1 cellular context compared by ENCODE assay signal in the genomic region with DNA sequence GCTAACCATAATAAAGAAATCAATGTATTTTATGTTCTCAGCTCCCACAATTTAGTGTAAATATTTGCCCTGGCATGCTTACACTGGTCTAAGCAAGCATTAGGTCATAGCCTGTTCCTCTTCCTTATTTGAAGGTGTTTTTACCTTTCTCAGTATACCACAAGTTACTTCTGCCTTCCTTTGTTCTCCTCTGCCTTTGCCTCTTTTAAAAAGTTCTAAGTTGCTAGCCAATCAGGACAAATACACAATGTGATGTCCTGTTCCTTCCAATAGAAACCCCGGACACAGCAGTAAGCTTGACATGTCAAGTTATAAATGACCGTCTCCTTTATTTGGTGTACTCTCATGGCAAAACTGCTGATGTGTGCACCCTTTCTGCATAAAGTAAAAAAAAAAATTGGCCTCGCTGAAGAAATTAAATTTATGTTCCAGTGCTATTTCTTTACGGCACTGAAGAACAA.
TF ChIP-seq lines count a peak whose summit lies in the region.

No MANE protein-coding gene starts in this region.

TF ChIP-seq in liver, 16 proteins besides CTCF, POLR2A, EP300 and RAD21 (continued from another document):
- TF ChIP-seq, protein P1, sequence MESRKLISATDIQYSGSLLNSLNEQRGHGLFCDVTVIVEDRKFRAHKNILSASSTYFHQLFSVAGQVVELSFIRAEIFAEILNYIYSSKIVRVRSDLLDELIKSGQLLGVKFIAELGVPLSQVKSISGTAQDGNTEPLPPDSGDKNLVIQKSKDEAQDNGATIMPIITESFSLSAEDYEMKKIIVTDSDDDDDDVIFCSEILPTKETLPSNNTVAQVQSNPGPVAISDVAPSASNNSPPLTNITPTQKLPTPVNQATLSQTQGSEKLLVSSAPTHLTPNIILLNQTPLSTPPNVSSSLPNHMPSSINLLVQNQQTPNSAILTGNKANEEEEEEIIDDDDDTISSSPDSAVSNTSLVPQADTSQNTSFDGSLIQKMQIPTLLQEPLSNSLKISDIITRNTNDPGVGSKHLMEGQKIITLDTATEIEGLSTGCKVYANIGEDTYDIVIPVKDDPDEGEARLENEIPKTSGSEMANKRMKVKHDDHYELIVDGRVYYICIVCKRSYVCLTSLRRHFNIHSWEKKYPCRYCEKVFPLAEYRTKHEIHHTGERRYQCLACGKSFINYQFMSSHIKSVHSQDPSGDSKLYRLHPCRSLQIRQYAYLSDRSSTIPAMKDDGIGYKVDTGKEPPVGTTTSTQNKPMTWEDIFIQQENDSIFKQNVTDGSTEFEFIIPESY (IDR thresholded peaks at IDR 0.05): no peak
- TF ChIP-seq, protein P2, sequence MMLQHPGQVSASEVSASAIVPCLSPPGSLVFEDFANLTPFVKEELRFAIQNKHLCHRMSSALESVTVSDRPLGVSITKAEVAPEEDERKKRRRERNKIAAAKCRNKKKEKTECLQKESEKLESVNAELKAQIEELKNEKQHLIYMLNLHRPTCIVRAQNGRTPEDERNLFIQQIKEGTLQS (IDR thresholded peaks at IDR 0.05): no peak
- TF ChIP-seq SP1 (IDR thresholded peaks at IDR 0.05) (peak; percentile 31), TAF1 (conservative IDR thresholded peaks at IDR 0.05) (no peak), FOXA2 (IDR thresholded peaks at IDR 0.05) (no peak), HNF4G (IDR thresholded peaks at IDR 0.05) (no peak)
- TF ChIP-seq, protein P3, sequence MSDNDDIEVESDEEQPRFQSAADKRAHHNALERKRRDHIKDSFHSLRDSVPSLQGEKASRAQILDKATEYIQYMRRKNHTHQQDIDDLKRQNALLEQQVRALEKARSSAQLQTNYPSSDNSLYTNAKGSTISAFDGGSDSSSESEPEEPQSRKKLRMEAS (IDR thresholded peaks at IDR 0.05): no peak
- TF ChIP-seq, protein P4, sequence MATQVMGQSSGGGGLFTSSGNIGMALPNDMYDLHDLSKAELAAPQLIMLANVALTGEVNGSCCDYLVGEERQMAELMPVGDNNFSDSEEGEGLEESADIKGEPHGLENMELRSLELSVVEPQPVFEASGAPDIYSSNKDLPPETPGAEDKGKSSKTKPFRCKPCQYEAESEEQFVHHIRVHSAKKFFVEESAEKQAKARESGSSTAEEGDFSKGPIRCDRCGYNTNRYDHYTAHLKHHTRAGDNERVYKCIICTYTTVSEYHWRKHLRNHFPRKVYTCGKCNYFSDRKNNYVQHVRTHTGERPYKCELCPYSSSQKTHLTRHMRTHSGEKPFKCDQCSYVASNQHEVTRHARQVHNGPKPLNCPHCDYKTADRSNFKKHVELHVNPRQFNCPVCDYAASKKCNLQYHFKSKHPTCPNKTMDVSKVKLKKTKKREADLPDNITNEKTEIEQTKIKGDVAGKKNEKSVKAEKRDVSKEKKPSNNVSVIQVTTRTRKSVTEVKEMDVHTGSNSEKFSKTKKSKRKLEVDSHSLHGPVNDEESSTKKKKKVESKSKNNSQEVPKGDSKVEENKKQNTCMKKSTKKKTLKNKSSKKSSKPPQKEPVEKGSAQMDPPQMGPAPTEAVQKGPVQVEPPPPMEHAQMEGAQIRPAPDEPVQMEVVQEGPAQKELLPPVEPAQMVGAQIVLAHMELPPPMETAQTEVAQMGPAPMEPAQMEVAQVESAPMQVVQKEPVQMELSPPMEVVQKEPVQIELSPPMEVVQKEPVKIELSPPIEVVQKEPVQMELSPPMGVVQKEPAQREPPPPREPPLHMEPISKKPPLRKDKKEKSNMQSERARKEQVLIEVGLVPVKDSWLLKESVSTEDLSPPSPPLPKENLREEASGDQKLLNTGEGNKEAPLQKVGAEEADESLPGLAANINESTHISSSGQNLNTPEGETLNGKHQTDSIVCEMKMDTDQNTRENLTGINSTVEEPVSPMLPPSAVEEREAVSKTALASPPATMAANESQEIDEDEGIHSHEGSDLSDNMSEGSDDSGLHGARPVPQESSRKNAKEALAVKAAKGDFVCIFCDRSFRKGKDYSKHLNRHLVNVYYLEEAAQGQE (IDR thresholded peaks at IDR 0.05): no peak
